ENCODE assay signal across 1 cellular context in the genomic region with DNA sequence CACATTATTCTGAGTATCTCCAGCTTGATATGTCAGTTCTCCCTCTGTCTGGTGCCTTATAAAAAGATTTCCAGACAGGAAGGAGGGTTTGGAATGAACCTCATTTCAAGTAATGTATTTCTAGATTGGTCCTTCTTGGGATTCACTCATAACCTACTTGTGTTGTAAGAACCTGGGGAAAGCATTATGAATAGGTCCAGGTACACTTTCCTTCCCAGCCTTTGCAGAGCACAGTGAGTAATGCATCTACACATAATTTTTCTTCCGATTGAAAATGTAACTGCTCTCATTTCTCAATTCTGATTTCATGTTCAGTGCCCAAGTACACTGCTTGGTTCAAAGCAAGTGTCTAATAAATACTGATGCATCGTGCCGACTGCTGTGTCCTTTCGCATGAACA.
TF ChIP-seq lines count a peak whose summit lies in the region.

No MANE protein-coding gene starts in this region.

TF ChIP-seq in HCT116, 20 proteins besides CTCF, POLR2A, EP300 and RAD21 (continued from another document):
- no peak for TF ChIP-seq TCF7L2 (IDR thresholded peaks at IDR 0.05; ENCODE audit: borderline replicate concordance, extremely low read depth, insufficient read depth, insufficient read length)
- TF ChIP-seq CBX3 (IDR thresholded peaks at IDR 0.05; ENCODE audit: low read depth): no peak
- TF ChIP-seq POLR2AphosphoS5 (IDR thresholded peaks at IDR 0.05; ENCODE audit: low read depth, low read length): no peak
- TF ChIP-seq EZH2phosphoT487 (IDR thresholded peaks at IDR 0.05; ENCODE audit: borderline replicate concordance): no peak
